Comparison of ENCODE assay signal across 21 cellular contexts in the genomic region with DNA sequence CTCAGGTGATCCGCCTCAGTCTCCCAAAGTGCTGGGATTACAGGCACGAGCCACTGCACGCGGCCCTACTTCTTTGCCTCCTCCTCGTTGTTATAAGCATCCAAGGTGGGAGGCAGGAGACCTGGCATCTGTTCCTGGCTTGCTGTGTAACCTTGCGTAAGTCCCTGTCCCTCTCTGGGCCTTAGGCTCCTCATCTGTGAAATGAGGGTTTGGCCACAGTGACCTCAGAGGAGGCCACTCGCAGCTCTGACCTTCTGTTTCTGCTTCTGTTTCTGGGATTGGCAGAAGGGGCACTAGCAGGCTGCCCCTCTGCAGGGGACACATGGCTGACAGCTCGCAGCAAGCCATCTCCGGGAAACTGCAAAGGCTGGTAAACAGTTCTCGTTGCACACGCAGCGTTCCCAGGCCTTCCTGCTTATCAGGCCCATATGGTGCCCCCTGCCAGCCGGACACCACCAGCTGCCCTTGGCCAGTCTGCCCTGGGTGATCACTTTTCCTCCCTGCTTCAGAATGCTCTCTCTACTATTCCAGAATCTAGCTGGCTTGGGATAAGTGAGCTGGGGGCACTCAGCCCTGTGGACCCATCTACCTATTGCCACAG.
"Had no signal": no experiment of that assay in that cellular context is flagged by ENCODE, and none has a peak within 500 bp of the region (broad histone marks: within the 10 kb centered on the region; RNA-seq: fewer than 3 reads in every experiment).

No MANE protein-coding gene starts in this region.

- H3K4me2 ChIP-seq: smooth muscle cell had no signal

- H3K27me3 Mint-ChIP-seq: activated naive CD8-positive, alpha-beta T cell had no signal

- H3K36me3 Mint-ChIP-seq: activated naive CD8-positive, alpha-beta T cell; natural killer cell; WTC11 had no signal

- H3K27me3 ChIP-seq: sigmoid colon, upper lobe of right lung had no signal

- DNase-seq: activated naive CD4-positive, alpha-beta T cell; activated T-cell treated with anti-CD3 and anti-CD28 coated beads, Interleukin-2, amount 50 U/mL, for 1 hour; effector CD4-positive, alpha-beta T cell; erythroblast; foreskin fibroblast; hippocampal formation; left ventricle myocardium inferior; natural killer cell; nucleus accumbens; sigmoid colon; stimulated activated CD4-positive, alpha-beta T cell treated with anti-CD3 and anti-CD28 coated beads, Interleukin-2, amount 100 ng/mL, for 48 hours; stimulated activated CD8-positive, alpha-beta memory T cell treated with anti-CD3 and anti-CD28 coated beads, Interleukin-4, amount 100 ng/mL, for 48 hours; stimulated activated naive CD4-positive, alpha-beta T cell; T1000; upper lobe of right lung had no signal

- H3K9me3 Mint-ChIP-seq: natural killer cell; T-helper 1 cell treated with Interleukin-12 subunit alpha and Interleukin-12 subunit beta and Interleukin-4 antibody, amounts not matched to agents 30 μg/mL and 1 μg/mL, for 36 hours; WTC11 had no signal

- H3K27ac Mint-ChIP-seq: activated naive CD8-positive, alpha-beta T cell; natural killer cell; T-helper 1 cell treated with Interleukin-12 subunit alpha and Interleukin-12 subunit beta and Interleukin-4 antibody, amounts not matched to agents 30 μg/mL and 1 μg/mL, for 36 hours; WTC11 had no signal

- H2AFZ ChIP-seq: parathyroid adenoma had no signal

- H3K9me3 ChIP-seq: left ventricle myocardium inferior, sigmoid colon, thoracic aorta, upper lobe of right lung had no signal

- H3K36me3 ChIP-seq: left ventricle myocardium inferior, sigmoid colon, thoracic aorta, upper lobe of right lung had no signal

- H3K4me3 Mint-ChIP-seq: activated naive CD8-positive, alpha-beta T cell; natural killer cell; T-helper 1 cell treated with Interleukin-12 subunit alpha and Interleukin-12 subunit beta and Interleukin-4 antibody, amounts not matched to agents 30 μg/mL and 1 μg/mL, for 36 hours; WTC11 had no signal

- H3K79me2 ChIP-seq: parathyroid adenoma had no signal

- ATAC-seq: natural killer cell, upper lobe of right lung, WTC11 had no signal

- H3K4me3 ChIP-seq: left ventricle myocardium inferior, sigmoid colon, smooth muscle cell, thoracic aorta, upper lobe of right lung had no signal

- H3K27ac ChIP-seq: left ventricle myocardium inferior, parathyroid adenoma, sigmoid colon, thoracic aorta, upper lobe of right lung had no signal

- H3K9ac ChIP-seq: parathyroid adenoma had no signal
